13 cellular contexts compared by ENCODE assay signal in genomic region chr15:58260186-58260910, GRCh38.
A peak's percentile ranks its signal among the peaks of the same experiment; 100 is the strongest.
DNase-seq lines count a peak whose midpoint lies in the region; ATAC-seq, FAIRE-seq and TF ChIP-seq lines count a peak whose summit lies in the region.
"Had no signal": no experiment of that assay in that cellular context is flagged by ENCODE, and none has a peak within 500 bp of the region (broad histone marks: within the 10 kb centered on the region; RNA-seq: fewer than 3 reads in every experiment).

No MANE protein-coding gene starts in this region.

- no peaks in the 10 kb centered on the region for H3K27me3 ChIP-seq in bronchial epithelial cell (ENCODE audit: control insufficient read depth, insufficient read depth, low read length)
- H3K27me3 ChIP-seq in HAP-1 (ENCODE audit: low read depth), result peaks cover 3% of the 10 kb centered on the region; the same call in 1 of the 2 replicates
- H3K27me3 ChIP-seq: BLaER1 had no signal

- TF ChIP-seq CTCF in bronchial epithelial cell (IDR thresholded peaks at IDR 0.05; ENCODE audit: insufficient read depth, low read length, severe bottlenecking) (no peak), mucosa of descending colon (IDR thresholded peaks at IDR 0.05) (no peak)

- H3K4me3 ChIP-seq in bronchial epithelial cell (ENCODE audit: low read depth, low read length) (no peak overlapping the region), mucosa of descending colon (no peak overlapping the region), HAP-1 (no peak overlapping the region)
- H3K4me3 ChIP-seq: BLaER1 had no signal

- intact Hi-C loops in mucosa of descending colon (cut with DNase I, micrococcal nuclease), result no loop called here

- in situ Hi-C loops in HAP-1 (cut with MboI; ENCODE audit: low sequenced_read_pairs), result loop anchor here (25.0 kb wide), 1 partner anchor 502 kb away; the partner anchor contains the start of gene MINDY2

- peak; percentile 85 for ATAC-seq in mucosa of descending colon
- no peak for ATAC-seq in HG03571 (IDR thresholded peaks at IDR 0.05; ENCODE audit: unreplicated experiment)
- no peak for ATAC-seq in GM18511 (IDR thresholded peaks at IDR 0.05; ENCODE audit: unreplicated experiment)

- FAIRE-seq in bronchial epithelial cell (lab: Jason Lieb, UNC), result no peak
- FAIRE-seq: TTC549 had no signal

- H3K4me1 ChIP-seq in mucosa of descending colon (ENCODE audit: low read depth) (no peaks in the 10 kb centered on the region), HAP-1 (peaks cover 3% of the 10 kb centered on the region)
- H3K4me1 ChIP-seq: BLaER1 had no signal

- H3K9me3 ChIP-seq in mucosa of descending colon, result no peaks in the 10 kb centered on the region
- H3K9me3 ChIP-seq in HAP-1, result no peaks in the 10 kb centered on the region

- peak; percentile 20 for DNase-seq in EL
- DNase-seq in NCI-H1105 treated with DMSO at 0.1 percent for 48 hours (lab: John Stamatoyannopoulos, UW), result peak; percentile 68
- peak; percentile 67 for DNase-seq in bronchial epithelial cell (ENCODE audit: low read depth)
- no peak for DNase-seq in mucosa of descending colon
- no peak for DNase-seq in central memory CD4-positive, alpha-beta T cell
- DNase-seq in HAP-1 (ENCODE audit: low spot score in 2 of 2), result no peak
- DNase-seq: activated naive CD4-positive, alpha-beta T cell treated with Interleukin-2 at 50 U/mL for 16 hours; caudate nucleus; RPMI8226 had no signal

- H3K36me3 ChIP-seq in bronchial epithelial cell (ENCODE audit: control insufficient read depth, insufficient read depth, low read length) (no peaks in the 10 kb centered on the region), mucosa of descending colon (ENCODE audit: low read depth) (no peaks in the 10 kb centered on the region), HAP-1 (replicated peaks) (no peaks in the 10 kb centered on the region)
- H3K36me3 ChIP-seq: BLaER1 had no signal

Comparison
In these comparisons a context has a peak if more than half of its experiments do, and no peak if none do; other contexts are left out.
1. DNase-seq: peak in EL (single experiment), NCI-H1105 treated with DMSO at 0.1 percent for 48 hours (single experiment) and bronchial epithelial cell (single experiment); none in mucosa of descending colon (0 of 3), central memory CD4-positive, alpha-beta T cell (single experiment) and HAP-1 (0 of 2).